ENCODE assay signal across 2 cellular contexts in the genomic region with DNA sequence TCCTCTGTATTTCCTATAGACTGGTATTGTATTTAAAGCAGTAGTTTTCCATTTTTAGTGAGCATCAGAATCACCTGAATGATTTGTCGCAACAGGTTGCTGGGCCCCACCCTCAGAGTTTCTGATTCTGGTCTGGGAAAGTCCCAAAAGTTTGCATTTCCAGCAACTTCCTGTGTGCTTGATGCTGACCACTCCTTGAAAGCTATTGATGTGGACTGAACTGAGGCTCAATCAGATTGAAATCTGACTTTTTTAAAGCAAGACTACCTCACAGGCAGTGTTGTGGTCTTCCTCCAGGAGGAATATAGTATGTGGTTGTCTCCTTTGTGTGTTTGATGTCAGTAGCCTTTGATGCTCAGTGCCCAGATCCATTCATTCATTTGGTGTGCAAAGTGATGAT.
A peak's percentile ranks its signal among the peaks of the same experiment; 100 is the strongest.
TF ChIP-seq lines count a peak whose summit lies in the region.

No MANE protein-coding gene starts in this region.

TF ChIP-seq in HCT116, 20 proteins besides CTCF, POLR2A, EP300 and RAD21:
- TF ChIP-seq, protein P1, sequence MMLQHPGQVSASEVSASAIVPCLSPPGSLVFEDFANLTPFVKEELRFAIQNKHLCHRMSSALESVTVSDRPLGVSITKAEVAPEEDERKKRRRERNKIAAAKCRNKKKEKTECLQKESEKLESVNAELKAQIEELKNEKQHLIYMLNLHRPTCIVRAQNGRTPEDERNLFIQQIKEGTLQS (IDR thresholded peaks at IDR 0.05), result no peak
- TF ChIP-seq CEBPB (IDR thresholded peaks at IDR 0.05; ENCODE audit: low read depth) (no peak), JUND (IDR thresholded peaks at IDR 0.05) (no peak), YY1 (IDR thresholded peaks at IDR 0.05; ENCODE audit: extremely low read depth, insufficient replicate concordance, low read depth, low read length) (no peak), POLR2AphosphoS5 (IDR thresholded peaks at IDR 0.05; ENCODE audit: low read depth, low read length) (no peak), CBX3 (IDR thresholded peaks at IDR 0.05; ENCODE audit: low read depth) (no peak)
- TF ChIP-seq, protein P2, sequence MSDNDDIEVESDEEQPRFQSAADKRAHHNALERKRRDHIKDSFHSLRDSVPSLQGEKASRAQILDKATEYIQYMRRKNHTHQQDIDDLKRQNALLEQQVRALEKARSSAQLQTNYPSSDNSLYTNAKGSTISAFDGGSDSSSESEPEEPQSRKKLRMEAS (IDR thresholded peaks at IDR 0.05), result no peak
- TF ChIP-seq, protein P3, sequence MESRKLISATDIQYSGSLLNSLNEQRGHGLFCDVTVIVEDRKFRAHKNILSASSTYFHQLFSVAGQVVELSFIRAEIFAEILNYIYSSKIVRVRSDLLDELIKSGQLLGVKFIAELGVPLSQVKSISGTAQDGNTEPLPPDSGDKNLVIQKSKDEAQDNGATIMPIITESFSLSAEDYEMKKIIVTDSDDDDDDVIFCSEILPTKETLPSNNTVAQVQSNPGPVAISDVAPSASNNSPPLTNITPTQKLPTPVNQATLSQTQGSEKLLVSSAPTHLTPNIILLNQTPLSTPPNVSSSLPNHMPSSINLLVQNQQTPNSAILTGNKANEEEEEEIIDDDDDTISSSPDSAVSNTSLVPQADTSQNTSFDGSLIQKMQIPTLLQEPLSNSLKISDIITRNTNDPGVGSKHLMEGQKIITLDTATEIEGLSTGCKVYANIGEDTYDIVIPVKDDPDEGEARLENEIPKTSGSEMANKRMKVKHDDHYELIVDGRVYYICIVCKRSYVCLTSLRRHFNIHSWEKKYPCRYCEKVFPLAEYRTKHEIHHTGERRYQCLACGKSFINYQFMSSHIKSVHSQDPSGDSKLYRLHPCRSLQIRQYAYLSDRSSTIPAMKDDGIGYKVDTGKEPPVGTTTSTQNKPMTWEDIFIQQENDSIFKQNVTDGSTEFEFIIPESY (IDR thresholded peaks at IDR 0.05; ENCODE audit: extremely low read depth, insufficient replicate concordance, low read length), result no peak
- TF ChIP-seq, protein P4, sequence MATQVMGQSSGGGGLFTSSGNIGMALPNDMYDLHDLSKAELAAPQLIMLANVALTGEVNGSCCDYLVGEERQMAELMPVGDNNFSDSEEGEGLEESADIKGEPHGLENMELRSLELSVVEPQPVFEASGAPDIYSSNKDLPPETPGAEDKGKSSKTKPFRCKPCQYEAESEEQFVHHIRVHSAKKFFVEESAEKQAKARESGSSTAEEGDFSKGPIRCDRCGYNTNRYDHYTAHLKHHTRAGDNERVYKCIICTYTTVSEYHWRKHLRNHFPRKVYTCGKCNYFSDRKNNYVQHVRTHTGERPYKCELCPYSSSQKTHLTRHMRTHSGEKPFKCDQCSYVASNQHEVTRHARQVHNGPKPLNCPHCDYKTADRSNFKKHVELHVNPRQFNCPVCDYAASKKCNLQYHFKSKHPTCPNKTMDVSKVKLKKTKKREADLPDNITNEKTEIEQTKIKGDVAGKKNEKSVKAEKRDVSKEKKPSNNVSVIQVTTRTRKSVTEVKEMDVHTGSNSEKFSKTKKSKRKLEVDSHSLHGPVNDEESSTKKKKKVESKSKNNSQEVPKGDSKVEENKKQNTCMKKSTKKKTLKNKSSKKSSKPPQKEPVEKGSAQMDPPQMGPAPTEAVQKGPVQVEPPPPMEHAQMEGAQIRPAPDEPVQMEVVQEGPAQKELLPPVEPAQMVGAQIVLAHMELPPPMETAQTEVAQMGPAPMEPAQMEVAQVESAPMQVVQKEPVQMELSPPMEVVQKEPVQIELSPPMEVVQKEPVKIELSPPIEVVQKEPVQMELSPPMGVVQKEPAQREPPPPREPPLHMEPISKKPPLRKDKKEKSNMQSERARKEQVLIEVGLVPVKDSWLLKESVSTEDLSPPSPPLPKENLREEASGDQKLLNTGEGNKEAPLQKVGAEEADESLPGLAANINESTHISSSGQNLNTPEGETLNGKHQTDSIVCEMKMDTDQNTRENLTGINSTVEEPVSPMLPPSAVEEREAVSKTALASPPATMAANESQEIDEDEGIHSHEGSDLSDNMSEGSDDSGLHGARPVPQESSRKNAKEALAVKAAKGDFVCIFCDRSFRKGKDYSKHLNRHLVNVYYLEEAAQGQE (IDR thresholded peaks at IDR 0.05; ENCODE audit: low read depth), result no peak

TF ChIP-seq in GM12878, 131 proteins besides CTCF, POLR2A, EP300 and RAD21:
- TF ChIP-seq RUNX3 (IDR thresholded peaks at IDR 0.05; ENCODE audit: low read length) (peak; percentile 43; the same call in 1 of the 2 replicates), SUPT20H (IDR thresholded peaks at IDR 0.05; ENCODE audit: borderline replicate concordance, control insufficient read depth, low read depth, low read length) (no peak), POU2F2 (IDR thresholded peaks at IDR 0.05; ENCODE audit: borderline replicate concordance, low read depth, low read length) (peak; percentile 47; the same call in 1 of the 3 replicates)
- TF ChIP-seq, protein P5, sequence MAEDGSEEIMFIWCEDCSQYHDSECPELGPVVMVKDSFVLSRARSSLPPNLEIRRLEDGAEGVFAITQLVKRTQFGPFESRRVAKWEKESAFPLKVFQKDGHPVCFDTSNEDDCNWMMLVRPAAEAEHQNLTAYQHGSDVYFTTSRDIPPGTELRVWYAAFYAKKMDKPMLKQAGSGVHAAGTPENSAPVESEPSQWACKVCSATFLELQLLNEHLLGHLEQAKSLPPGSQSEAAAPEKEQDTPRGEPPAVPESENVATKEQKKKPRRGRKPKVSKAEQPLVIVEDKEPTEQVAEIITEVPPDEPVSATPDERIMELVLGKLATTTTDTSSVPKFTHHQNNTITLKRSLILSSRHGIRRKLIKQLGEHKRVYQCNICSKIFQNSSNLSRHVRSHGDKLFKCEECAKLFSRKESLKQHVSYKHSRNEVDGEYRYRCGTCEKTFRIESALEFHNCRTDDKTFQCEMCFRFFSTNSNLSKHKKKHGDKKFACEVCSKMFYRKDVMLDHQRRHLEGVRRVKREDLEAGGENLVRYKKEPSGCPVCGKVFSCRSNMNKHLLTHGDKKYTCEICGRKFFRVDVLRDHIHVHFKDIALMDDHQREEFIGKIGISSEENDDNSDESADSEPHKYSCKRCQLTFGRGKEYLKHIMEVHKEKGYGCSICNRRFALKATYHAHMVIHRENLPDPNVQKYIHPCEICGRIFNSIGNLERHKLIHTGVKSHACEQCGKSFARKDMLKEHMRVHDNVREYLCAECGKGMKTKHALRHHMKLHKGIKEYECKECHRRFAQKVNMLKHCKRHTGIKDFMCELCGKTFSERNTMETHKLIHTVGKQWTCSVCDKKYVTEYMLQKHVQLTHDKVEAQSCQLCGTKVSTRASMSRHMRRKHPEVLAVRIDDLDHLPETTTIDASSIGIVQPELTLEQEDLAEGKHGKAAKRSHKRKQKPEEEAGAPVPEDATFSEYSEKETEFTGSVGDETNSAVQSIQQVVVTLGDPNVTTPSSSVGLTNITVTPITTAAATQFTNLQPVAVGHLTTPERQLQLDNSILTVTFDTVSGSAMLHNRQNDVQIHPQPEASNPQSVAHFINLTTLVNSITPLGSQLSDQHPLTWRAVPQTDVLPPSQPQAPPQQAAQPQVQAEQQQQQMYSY (CRISPR knock-in tag; IDR thresholded peaks at IDR 0.05), result no peak
